23 cellular contexts compared by ENCODE assay signal in the genomic region with DNA sequence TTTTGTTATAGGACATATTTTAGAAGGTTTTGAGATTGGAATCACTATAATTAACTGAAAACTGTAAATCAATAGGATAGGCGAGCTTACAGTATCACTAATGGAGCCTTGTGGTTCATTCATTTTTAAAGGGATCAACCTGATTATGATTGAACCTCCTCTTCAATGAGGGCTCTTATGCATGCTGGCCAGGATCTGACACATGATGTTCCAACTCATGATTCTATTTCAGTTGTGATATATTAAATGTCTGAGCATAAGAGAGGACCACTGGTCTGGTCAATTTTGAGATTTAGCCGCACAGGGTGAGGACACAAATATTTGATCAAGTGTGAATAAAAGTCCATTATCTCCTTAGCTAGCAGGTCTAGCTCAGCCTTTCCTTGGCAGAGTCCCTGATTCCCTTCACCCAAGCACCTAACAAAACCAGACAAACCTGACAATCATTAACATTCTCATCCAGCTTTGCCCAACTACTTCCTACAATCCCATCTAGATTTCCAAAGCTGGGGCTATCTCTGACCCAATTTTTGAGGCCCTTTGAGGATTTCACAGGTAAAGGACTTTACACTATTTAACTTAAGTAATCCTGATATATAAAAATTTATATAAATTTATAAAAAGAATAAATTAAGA. TPM values are rescaled to one million over a fixed set of nuclear protein-coding genes. Genes with fewer than 3 reads are reported as not detected.
DNase-seq lines count a peak whose midpoint lies in the region; ATAC-seq, FAIRE-seq and TF ChIP-seq lines count a peak whose summit lies in the region.
"Had no signal": no experiment of that assay in that cellular context is flagged by ENCODE, and none has a peak within 500 bp of the region (broad histone marks: within the 10 kb centered on the region; RNA-seq: fewer than 3 reads in every experiment).

No MANE protein-coding gene starts in this region.

- H3K27ac ChIP-seq in K562 (ENCODE audit: extremely low read depth, low read depth, low read length) = no peak overlapping the region
- H3K27ac ChIP-seq: KMS-11 had no signal

- H3K4me2 ChIP-seq in K562 (ENCODE audit: insufficient read depth, low read length) = no peak overlapping the region
- H3K4me2 ChIP-seq: GM23338, KMS-11 had no signal

- H3K9me3 ChIP-seq in Caco-2 = no peaks in the 10 kb centered on the region
- peaks cover 5% of the 10 kb centered on the region; the same call in 1 of the 2 replicates for H3K9me3 ChIP-seq in K562 (replicated peaks; ENCODE audit: control insufficient read depth, insufficient read depth, low read depth, low read length)

- FAIRE-seq in K562 (lab: Jason Lieb, UNC) = no peak
- FAIRE-seq: GM12878, GM19239 had no signal

- no peaks in the 10 kb centered on the region for H3K79me2 ChIP-seq in K562 (ENCODE audit: control insufficient read depth, insufficient read depth, low read length)

- H3K9me3 Mint-ChIP-seq in Caco-2 (ENCODE audit: unreplicated experiment) = no peaks in the 10 kb centered on the region
- peaks cover 4% of the 10 kb centered on the region for H3K9me3 Mint-ChIP-seq in nephron
- H3K9me3 Mint-ChIP-seq: GM23338 had no signal

- intact Hi-C loops in Caco-2 (cut with micrococcal nuclease; ENCODE audit: unreplicated experiment) (no loop called here), K562 (cut with micrococcal nuclease) (no loop called here)

- no peaks in the 10 kb centered on the region for H3K27me3 ChIP-seq in Caco-2 (replicated peaks; ENCODE audit: control insufficient read depth, insufficient read depth, low read length)
- no peaks in the 10 kb centered on the region for H3K27me3 ChIP-seq in K562 (ENCODE audit: control insufficient read depth in 2 of 2, insufficient read depth in 2 of 2, low read length in 2 of 2)

- peaks cover 25% of the 10 kb centered on the region for H3K4me1 Mint-ChIP-seq in Caco-2 (ENCODE audit: low read depth, unreplicated experiment)
- no peaks in the 10 kb centered on the region for H3K4me1 Mint-ChIP-seq in nephron

- H2AFZ ChIP-seq in K562 (ENCODE audit: low read depth, low read length) = 0 out of 2 replicates have a peak overlapping the region, but pooled peaks have one; percentile 28
- H2AFZ ChIP-seq: GM23338 had no signal

- H3K4me3 ChIP-seq in Caco-2 (ENCODE audit: low read depth, low read length) (no peak overlapping the region), K562 (no peak overlapping the region)
- H3K4me3 ChIP-seq: GM12878, GM23338 had no signal

- peaks cover 23% of the 10 kb centered on the region for H3K4me1 ChIP-seq in Caco-2
- peaks cover 0 to 16% of the 10 kb centered on the region in 2 experiments; a peak in 3 of 5 replicates for H3K4me1 ChIP-seq in K562 (replicated peaks in 1 of 2; ENCODE audit: control insufficient read depth in 2 of 2, insufficient read depth in 2 of 2, low read length in 2 of 2)

- peak overlapping the region; percentile 53 for H3K27ac Mint-ChIP-seq in Caco-2 (ENCODE audit: unreplicated experiment)
- peak overlapping the region in 2 of 3 experiments; percentile 44 to 64 for H3K27ac Mint-ChIP-seq in nephron
- H3K27ac Mint-ChIP-seq: CD14-positive monocyte, GM23338 had no signal

- no peak for TF ChIP-seq EP300 in K562 (IDR thresholded peaks at IDR 0.05; ENCODE audit: low read length)

- 74% methylated on average over 2 of the region's 2 CpGs for WGBS in K562 (ENCODE audit: insufficient coverage, low coverage, missing lambda C conversion rate)

- no peaks in the 10 kb centered on the region for H3K9me1 ChIP-seq in K562 (ENCODE audit: control insufficient read depth, insufficient read depth, low read length)

- TF ChIP-seq CTCF in Caco-2 (IDR thresholded peaks at IDR 0.05; ENCODE audit: insufficient read depth in 1 of 2, low read depth in 1 of 2, low read length in 1 of 2, severe bottlenecking in 1 of 2, unreplicated experiment in 1 of 2) = no peak
- TF ChIP-seq CTCF in K562 (IDR thresholded peaks at IDR 0.05 in 2 of 3, conservative IDR thresholded peaks at IDR 0.05 in 1 of 3; ENCODE audit: insufficient read depth in 2 of 3, low read depth in 1 of 3, low read length in 3 of 3) = no peak
- TF ChIP-seq CTCF in nephron (IDR thresholded peaks at IDR 0.05; ENCODE audit: unreplicated experiment in 3 of 3) = no peak

- H3K36me3 ChIP-seq in Caco-2 (ENCODE audit: control insufficient read depth, insufficient read depth, low read length) (no peaks in the 10 kb centered on the region; the same call in 1 of the 2 replicates), K562 (ENCODE audit: control insufficient read depth, insufficient read depth, low read length) (no peaks in the 10 kb centered on the region)

- ATAC-seq in K562 (no peak), HG03571 (IDR thresholded peaks at IDR 0.05; ENCODE audit: unreplicated experiment) (no peak)
- ATAC-seq: GM12878, GM23338 had no signal

- no peaks in the 10 kb centered on the region for H4K20me1 ChIP-seq in K562 (replicated peaks; ENCODE audit: control insufficient read depth, insufficient read depth, low read length)

- CTCF ChIA-PET in Caco-2 (lab: Charles Lee) (no interaction called here), K562 (lab: Yijun Ruan, JAX; ENCODE audit: low intra/inter-chr PET ratio) (no interaction called here)

- no peak overlapping the region for H3K9ac ChIP-seq in K562 (ENCODE audit: insufficient read depth in 1 of 2, low read depth in 2 of 2, low read length in 2 of 2)
- H3K9ac ChIP-seq: KMS-11 had no signal

- no peak for TF ChIP-seq RAD21 in K562 (CRISPR knock-in tag; conservative IDR thresholded peaks at IDR 0.05 in 1 of 2, IDR thresholded peaks at IDR 0.05 in 1 of 2)

- POLR2A ChIA-PET in Caco-2 (lab: Charles Lee) = no interaction called here
- POLR2A ChIA-PET in K562 (lab: Yijun Ruan, JAX) = no interaction called here

- peak in 1 of 2 experiments; percentile 23 for DNase-seq in Caco-2
- DNase-seq in K562 (ENCODE audit: extremely low read depth in 1 of 4, low spot score in 3 of 4) = no peak
- peak; percentile 42 for DNase-seq in kidney tubule cell (ENCODE audit: low spot score)
- DNase-seq in T-helper 2 cell = no peak
- DNase-seq in CD1c-positive myeloid dendritic cell (ENCODE audit: extremely low spot score) = no peak
- no peak for DNase-seq in T1000 (lab: John Stamatoyannopoulos, UW)
- DNase-seq: 8988T, DMS 273 treated with DMSO at 0.1 percent for 48 hours, HCEC 1CT, NCI-H1417, NCI-H187, NCI-H2107, NCI-H510A, NCI-H748 treated with DMSO at 0.1 percent for 48 hours, OCI-M1, Right ventricle myocardium superior had no signal

- H3K36me3 Mint-ChIP-seq in Caco-2 (ENCODE audit: insufficient read depth, unreplicated experiment) (no peaks in the 10 kb centered on the region), nephron (ENCODE audit: low read depth) (no peaks in the 10 kb centered on the region)

- H3K4me3 Mint-ChIP-seq in Caco-2 (ENCODE audit: unreplicated experiment) = no peak overlapping the region
- no peak overlapping the region for H3K4me3 Mint-ChIP-seq in nephron
- H3K4me3 Mint-ChIP-seq: GM23338 had no signal

- no TSS peak for BruUV-seq in Caco-2 (replicated peaks; lab: Mats Ljungman, UMichigan)
- no TSS peak for BruUV-seq in K562 (replicated peaks; lab: Mats Ljungman, UMichigan)

- H3K27me3 Mint-ChIP-seq in Caco-2 (ENCODE audit: insufficient read depth, unreplicated experiment) = no peaks in the 10 kb centered on the region
- peaks cover 3% of the 10 kb centered on the region for H3K27me3 Mint-ChIP-seq in nephron (ENCODE audit: low read depth)

- in situ Hi-C loops in K562 (cut with MboI) = no loop called here

- no peak for TF ChIP-seq POLR2A in K562 (conservative IDR thresholded peaks at IDR 0.05)

TF ChIP-seq in K562, 482 proteins besides CTCF, POLR2A, EP300 and RAD21 (continues in another document):
- TF ChIP-seq ZNF232 (CRISPR knock-in tag; IDR thresholded peaks at IDR 0.05) (no peak), POLR3A (IDR thresholded peaks at IDR 0.05; ENCODE audit: borderline replicate concordance, extremely low read depth, insufficient read depth, insufficient read length) (no peak), POLR3G (IDR thresholded peaks at IDR 0.05; ENCODE audit: extremely low read depth, insufficient read length, insufficient replicate concordance) (no peak), POLR2AphosphoS5 (IDR thresholded peaks at IDR 0.05; ENCODE audit: control insufficient read depth, insufficient read depth, low read depth, low read length) (no peak)
- TF ChIP-seq, protein P1, sequence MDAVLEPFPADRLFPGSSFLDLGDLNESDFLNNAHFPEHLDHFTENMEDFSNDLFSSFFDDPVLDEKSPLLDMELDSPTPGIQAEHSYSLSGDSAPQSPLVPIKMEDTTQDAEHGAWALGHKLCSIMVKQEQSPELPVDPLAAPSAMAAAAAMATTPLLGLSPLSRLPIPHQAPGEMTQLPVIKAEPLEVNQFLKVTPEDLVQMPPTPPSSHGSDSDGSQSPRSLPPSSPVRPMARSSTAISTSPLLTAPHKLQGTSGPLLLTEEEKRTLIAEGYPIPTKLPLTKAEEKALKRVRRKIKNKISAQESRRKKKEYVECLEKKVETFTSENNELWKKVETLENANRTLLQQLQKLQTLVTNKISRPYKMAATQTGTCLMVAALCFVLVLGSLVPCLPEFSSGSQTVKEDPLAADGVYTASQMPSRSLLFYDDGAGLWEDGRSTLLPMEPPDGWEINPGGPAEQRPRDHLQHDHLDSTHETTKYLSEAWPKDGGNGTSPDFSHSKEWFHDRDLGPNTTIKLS (IDR thresholded peaks at IDR 0.05; ENCODE audit: borderline replicate concordance, low read depth) = no peak

RNA-seq across cellular contexts. Expression of a gene that starts 6.8 kb away (rescaled TPM):
- total RNA-seq in Caco-2 (2022) (257 and 263 TPM in 2 replicates), K562 (2014; rRNA removed) (48.8 and 50.2 TPM in 2 replicates), K562 (2014; rRNA removed; fragmentation: Illumina TruSeq; extraction: Trizol) (45.7 and 49.1 TPM in 2 replicates), K562 (2015; rRNA removed; fragmentation: Illumina TruSeq; extraction: Trizol) (51.4 and 58.4 TPM in 2 replicates), K562 (2021) (64.1 and 72.8 TPM in 2 replicates)
- 111 and 172 TPM in 2 replicates for total RNA-seq in K562 (2011; cell fraction: chromatin; rRNA removed; ENCODE audit: low replicate concordance)
- 52.4 and 63.6 TPM in 2 replicates for total RNA-seq in K562 (2011; cell fraction: nucleolus; rRNA removed)
- total RNA-seq in K562 (2011; cell fraction: nucleoplasm; rRNA removed) = 100 and 133 TPM in 2 replicates
- polyA plus RNA-seq in K562 (2011; rRNA removed) (42.4 and 51.4 TPM in 2 replicates), K562 (2014; fragmentation: Illumina TruSeq; extraction: Trizol) (68.8 and 76.4 TPM in 2 replicates), K562 (2014; fragmentation: Nextera tagmentation; extraction: Ambion mirVana) (1 to 10 TPM; 7.6 to 7.8 TPM), K562 (2014; rRNA removed) (44.5 and 50.6 TPM in 2 replicates)
- 26.1 and 28.9 TPM in 2 replicates for polyA plus RNA-seq in K562 (2011; cell fraction: cytosol; rRNA removed)
- 96.3 and 105 TPM in 2 replicates for polyA plus RNA-seq in K562 (2011; cell fraction: nucleus; rRNA removed)
- polyA plus RNA-seq in K562 (2012) = 42.4 and 73.8 TPM in 2 replicates
- 93.2 and 93.9 TPM in 2 replicates for polyA minus RNA-seq in K562 (2011; rRNA and poly(A)+ RNA removed)
- polyA minus RNA-seq in K562 (2011; cell fraction: cytosol; rRNA and poly(A)+ RNA removed) = 37.0 and 44.3 TPM in 2 replicates
- polyA minus RNA-seq in K562 (2011; cell fraction: nucleus; rRNA and poly(A)+ RNA removed) = 83.3 and 132 TPM in 2 replicates
